ENCODE assay signal across 1 cellular context in genomic region chr1:109027841-109028240, GRCh38.
TF ChIP-seq lines count a peak whose summit lies in the region.

No MANE protein-coding gene starts in this region.

TF ChIP-seq in HCT116, 20 proteins besides CTCF, POLR2A, EP300 and RAD21 (continued from another document):
- TF ChIP-seq CBX3 (IDR thresholded peaks at IDR 0.05; ENCODE audit: low read depth): no peak
- no peak for TF ChIP-seq ELF1 (IDR thresholded peaks at IDR 0.05; ENCODE audit: borderline replicate concordance, low read depth)
- TF ChIP-seq SP1 (IDR thresholded peaks at IDR 0.05; ENCODE audit: low read depth): no peak
- TF ChIP-seq, protein P1, sequence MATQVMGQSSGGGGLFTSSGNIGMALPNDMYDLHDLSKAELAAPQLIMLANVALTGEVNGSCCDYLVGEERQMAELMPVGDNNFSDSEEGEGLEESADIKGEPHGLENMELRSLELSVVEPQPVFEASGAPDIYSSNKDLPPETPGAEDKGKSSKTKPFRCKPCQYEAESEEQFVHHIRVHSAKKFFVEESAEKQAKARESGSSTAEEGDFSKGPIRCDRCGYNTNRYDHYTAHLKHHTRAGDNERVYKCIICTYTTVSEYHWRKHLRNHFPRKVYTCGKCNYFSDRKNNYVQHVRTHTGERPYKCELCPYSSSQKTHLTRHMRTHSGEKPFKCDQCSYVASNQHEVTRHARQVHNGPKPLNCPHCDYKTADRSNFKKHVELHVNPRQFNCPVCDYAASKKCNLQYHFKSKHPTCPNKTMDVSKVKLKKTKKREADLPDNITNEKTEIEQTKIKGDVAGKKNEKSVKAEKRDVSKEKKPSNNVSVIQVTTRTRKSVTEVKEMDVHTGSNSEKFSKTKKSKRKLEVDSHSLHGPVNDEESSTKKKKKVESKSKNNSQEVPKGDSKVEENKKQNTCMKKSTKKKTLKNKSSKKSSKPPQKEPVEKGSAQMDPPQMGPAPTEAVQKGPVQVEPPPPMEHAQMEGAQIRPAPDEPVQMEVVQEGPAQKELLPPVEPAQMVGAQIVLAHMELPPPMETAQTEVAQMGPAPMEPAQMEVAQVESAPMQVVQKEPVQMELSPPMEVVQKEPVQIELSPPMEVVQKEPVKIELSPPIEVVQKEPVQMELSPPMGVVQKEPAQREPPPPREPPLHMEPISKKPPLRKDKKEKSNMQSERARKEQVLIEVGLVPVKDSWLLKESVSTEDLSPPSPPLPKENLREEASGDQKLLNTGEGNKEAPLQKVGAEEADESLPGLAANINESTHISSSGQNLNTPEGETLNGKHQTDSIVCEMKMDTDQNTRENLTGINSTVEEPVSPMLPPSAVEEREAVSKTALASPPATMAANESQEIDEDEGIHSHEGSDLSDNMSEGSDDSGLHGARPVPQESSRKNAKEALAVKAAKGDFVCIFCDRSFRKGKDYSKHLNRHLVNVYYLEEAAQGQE (IDR thresholded peaks at IDR 0.05; ENCODE audit: low read depth): no peak
- no peak for TF ChIP-seq MAX (IDR thresholded peaks at IDR 0.05)
- TF ChIP-seq TCF7L2 (IDR thresholded peaks at IDR 0.05; ENCODE audit: borderline replicate concordance, extremely low read depth, insufficient read depth, insufficient read length): no peak
- TF ChIP-seq SIN3A (IDR thresholded peaks at IDR 0.05; ENCODE audit: low read depth): no peak
- TF ChIP-seq EZH2phosphoT487 (IDR thresholded peaks at IDR 0.05; ENCODE audit: borderline replicate concordance): no peak
- no peak for TF ChIP-seq JUND (IDR thresholded peaks at IDR 0.05)
- no peak for TF ChIP-seq EGR1 (IDR thresholded peaks at IDR 0.05; ENCODE audit: low read depth)
- TF ChIP-seq POLR2AphosphoS5 (IDR thresholded peaks at IDR 0.05; ENCODE audit: low read depth, low read length): no peak
- no peak for TF ChIP-seq EZH2 (IDR thresholded peaks at IDR 0.05)
